ENCODE assay signal across 5 cellular contexts in genomic region chr11:71400216-71400615, GRCh38.
"Had no signal": no experiment of that assay in that cellular context is flagged by ENCODE, and none has a peak within 500 bp of the region (broad histone marks: within the 10 kb centered on the region; RNA-seq: fewer than 3 reads in every experiment).

No MANE protein-coding gene starts in this region.

- H3K27ac ChIP-seq: HL-60 had no signal

- ATAC-seq: HepG2, K562 had no signal

- DNase-seq: IMR-90, KBM-7 had no signal

- H3K4me3 ChIP-seq: K562 had no signal
